ENCODE assay signal across 8 cellular contexts in genomic region chr16:88940196-88941050, GRCh38. TPM values are rescaled to one million over a fixed set of nuclear protein-coding genes. Genes with fewer than 3 reads are reported as not detected.
DNase-seq lines count a peak whose midpoint lies in the region; ATAC-seq and TF ChIP-seq lines count a peak whose summit lies in the region.

No MANE protein-coding gene starts in this region.

- peak; percentile 69 for DNase-seq in GM13976 (ENCODE audit: low spot score)
- peak; percentile 23 for DNase-seq in NCI-H526 treated with DMSO at 0.1 percent for 48 hours (lab: John Stamatoyannopoulos, UW)
- peak; percentile 61 to 82 (median 81) for DNase-seq in right cardiac atrium
- DNase-seq in putamen (ENCODE audit: low spot score): no peak
- no peak for DNase-seq in HPDE6-E6E7 (ENCODE audit: extremely low spot score)
- DNase-seq in activated CD4-positive, alpha-beta T cell treated with anti-CD3 and anti-CD28 coated beads for 1 hour: no peak

- WGBS in right cardiac atrium: 1% methylated on average over 93 of the region's 93 CpGs

- H3K27ac ChIP-seq in right cardiac atrium (ENCODE audit: low read length) (peak overlapping the region; percentile 63), skeletal muscle tissue (ENCODE audit: low read depth, low read length) (peak overlapping the region; percentile 47)

- peaks cover 2% of the 10 kb centered on the region for H3K4me1 ChIP-seq in right cardiac atrium (ENCODE audit: control insufficient read depth, insufficient read depth, low read length)
- peaks cover 40 to 51% (median 40%) of the 10 kb centered on the region in 3 donors for H3K4me1 ChIP-seq in skeletal muscle tissue (ENCODE audit: control insufficient read depth in 3 of 3, insufficient read depth in 3 of 3, low read length in 3 of 3)

- H3K4me3 ChIP-seq in right cardiac atrium (ENCODE audit: low read length) (peak overlapping the region; percentile 80), skeletal muscle tissue (ENCODE audit: low read length in 3 of 3) (peak overlapping the region; percentile 58 to 75 (median 60))

- TF ChIP-seq CTCF in GM13976 (IDR thresholded peaks at IDR 0.05; ENCODE audit: borderline replicate concordance, control extremely low read depth, extremely low read depth, insufficient read depth, missing control alignments): no peak

- H3K36me3 ChIP-seq in skeletal muscle tissue (ENCODE audit: control insufficient read depth in 3 of 3, insufficient read depth in 3 of 3, low read length in 3 of 3): no peaks in the 10 kb centered on the region

- H3K9me3 ChIP-seq in right cardiac atrium (ENCODE audit: control insufficient read depth, low read length): no peaks in the 10 kb centered on the region
- H3K9me3 ChIP-seq in skeletal muscle tissue (ENCODE audit: control insufficient read depth in 3 of 3, low read length in 3 of 3): no peaks in the 10 kb centered on the region

- intact Hi-C loops in right cardiac atrium (cut with DNase I): loop anchor here in 2 of 4 donors (10.0 kb wide), 2 partner anchors 154 to 274 kb away; partner anchors contain the start of genes ZNF778 (in 2 of the 2) and ACSF3 (in 1 of the 2)

- peak overlapping the region in 2 of 3 donors; percentile 45 to 75 for H3K9ac ChIP-seq in skeletal muscle tissue (ENCODE audit: low read depth in 1 of 3, low read length in 3 of 3)

- H3K27me3 ChIP-seq in right cardiac atrium (ENCODE audit: control insufficient read depth, insufficient read depth) (no peaks in the 10 kb centered on the region), skeletal muscle tissue (ENCODE audit: control insufficient read depth in 3 of 3, insufficient read depth in 3 of 3, low read length in 3 of 3) (peaks cover 36 to 63% (median 40%) of the 10 kb centered on the region in 3 donors)

- in situ Hi-C loops in GM13976 (cut with MboI; ENCODE audit: low sequenced_read_pairs, unreplicated experiment): no loop called here

- ATAC-seq in right cardiac atrium (peak; percentile 50 to 56), GM19035 (IDR thresholded peaks at IDR 0.05; ENCODE audit: unreplicated experiment) (no peak)

RNA-seq across cellular contexts. Expression of gene CBFA2T3, which starts 36.6 kb away (rescaled TPM):
- total RNA-seq in right cardiac atrium (1 to 10 TPM; 5.6 to 8.5 (median 6.9) TPM), skeletal muscle tissue (2.1 TPM)
- 7.3 TPM for polyA plus RNA-seq in right cardiac atrium

Comparison
In these comparisons a context has a peak if more than half of its experiments do, and no peak if none do; other contexts are left out.
1. DNase-seq: peak in GM13976 (single experiment), NCI-H526 treated with DMSO at 0.1 percent for 48 hours (single experiment) and right cardiac atrium (3 of 3); none in putamen (single experiment), HPDE6-E6E7 (single experiment) and activated CD4-positive, alpha-beta T cell treated with anti-CD3 and anti-CD28 coated beads for 1 hour (single experiment).